34 cellular contexts compared by ENCODE assay signal in genomic region chr4:158859661-158860060, GRCh38.
"Had no signal": no experiment of that assay in that cellular context is flagged by ENCODE, and none has a peak within 500 bp of the region (broad histone marks: within the 10 kb centered on the region; RNA-seq: fewer than 3 reads in every experiment).

No MANE protein-coding gene starts in this region.

- H3K4me1 ChIP-seq: lower lobe of right lung, thyroid gland, vagina had no signal

- H3K9me3 Mint-ChIP-seq: activated naive CD4-positive, alpha-beta T cell treated with anti-CD3 and anti-CD28 coated beads, Interleukin-2, amount 50 U/mL, for 72 hours; activated T-cell treated with anti-CD3 and anti-CD28 coated beads, Interleukin-2, amount 50 U/mL, for 72 hours; brain; immature natural killer cell; natural killer cell; stimulated activated naive B cell treated with anti-CD40 and anti-IgM and Interleukin-4, amounts not matched to agents 10 μg/mL and 1 μg/mL and 100 μg/mL, for 72 hours; T-helper 2 cell treated with Interferon-gamma antibody and Interleukin-4, amounts not matched to agents 5 μg/mL and 100 μg/mL, for 36 hours had no signal

- H3K9me3 ChIP-seq: lower lobe of right lung, sigmoid colon, stomach, thyroid gland, upper lobe of left lung, vagina had no signal

- H3K4me3 Mint-ChIP-seq: activated CD4-positive, alpha-beta T cell treated with anti-CD3 and anti-CD28 coated beads for 36 hours; activated CD8-positive, alpha-beta memory T cell treated with anti-CD3 and anti-CD28 coated beads, Interleukin-2, amount 10 ng/mL, durations not matched to agents 7 days and 5 days; activated CD8-positive, alpha-beta T cell treated with anti-CD3 and anti-CD28 coated beads, Interleukin-2, amount 10 ng/mL, durations not matched to agents 7 days and 5 days; activated T-cell treated with anti-CD3 and anti-CD28 coated beads, Interleukin-2, amount 50 U/mL, for 72 hours; brain; immature natural killer cell; natural killer cell; stimulated activated naive B cell treated with anti-CD40 and anti-IgM and Interleukin-4, amounts not matched to agents 10 μg/mL and 1 μg/mL and 100 μg/mL, for 72 hours; T-helper 2 cell treated with Interferon-gamma antibody and Interleukin-4, amounts not matched to agents 5 μg/mL and 100 μg/mL, for 36 hours had no signal

- DNase-seq: activated CD4-positive, alpha-beta T cell treated with anti-CD3 and anti-CD28 coated beads for 36 hours; activated CD4-positive, CD25-positive, alpha-beta regulatory T cell; activated CD8-positive, alpha-beta memory T cell treated with anti-CD3 and anti-CD28 coated beads, Interleukin-2, amount 10 ng/mL, durations not matched to agents 7 days and 5 days; activated CD8-positive, alpha-beta T cell treated with anti-CD3 and anti-CD28 coated beads, Interleukin-2, amount 10 ng/mL, durations not matched to agents 7 days and 5 days; activated naive CD4-positive, alpha-beta T cell; activated T-cell treated with anti-CD3 and anti-CD28 coated beads, Interleukin-2, amount 50 U/mL, for 72 hours; aorta; cerebellar nuclear complex; dorsolateral prefrontal cortex; effector memory CD4-positive, alpha-beta T cell; head of caudate nucleus; hypothalamus; immature natural killer cell; kidney glomerular epithelial cell; lower lobe of right lung; mesendoderm; natural killer cell; retina; sigmoid colon; small intestine; stimulated activated CD4-positive, alpha-beta T cell treated with anti-CD3 and anti-CD28 coated beads, Interleukin-1b, Interleukin-23, amount 100 ng/mL, for 48 hours; stimulated activated CD4-positive, alpha-beta T cell treated with anti-CD3 and anti-CD28 coated beads, Interleukin-4, amount 100 ng/mL, for 4 hours; stimulated activated naive B cell treated with anti-CD40 and anti-IgM and Interleukin-4, amounts not matched to agents 10 μg/mL and 1 μg/mL and 100 μg/mL, for 72 hours; stomach; T-helper 1 cell; thyroid gland; upper lobe of left lung had no signal

- H3K27ac Mint-ChIP-seq: activated CD4-positive, alpha-beta T cell treated with anti-CD3 and anti-CD28 coated beads for 36 hours; activated CD8-positive, alpha-beta memory T cell treated with anti-CD3 and anti-CD28 coated beads, Interleukin-2, amount 10 ng/mL, durations not matched to agents 7 days and 5 days; activated CD8-positive, alpha-beta T cell treated with anti-CD3 and anti-CD28 coated beads, Interleukin-2, amount 10 ng/mL, durations not matched to agents 7 days and 5 days; activated naive CD4-positive, alpha-beta T cell treated with anti-CD3 and anti-CD28 coated beads, Interleukin-2, amount 50 U/mL, for 72 hours; activated T-cell treated with anti-CD3 and anti-CD28 coated beads, Interleukin-2, amount 50 U/mL, for 72 hours; brain; immature natural killer cell; natural killer cell; progenitor cell of endocrine pancreas; stimulated activated naive B cell treated with anti-CD40 and anti-IgM and Interleukin-4, amounts not matched to agents 10 μg/mL and 1 μg/mL and 100 μg/mL, for 72 hours; T-helper 2 cell treated with Interferon-gamma antibody and Interleukin-4, amounts not matched to agents 5 μg/mL and 100 μg/mL, for 36 hours had no signal

- H3K4me1 Mint-ChIP-seq: natural killer cell; stimulated activated naive B cell treated with anti-CD40 and anti-IgM and Interleukin-4, amounts not matched to agents 10 μg/mL and 1 μg/mL and 100 μg/mL, for 72 hours had no signal

- H3K27ac ChIP-seq: cardiac muscle cell, coronary artery, dorsolateral prefrontal cortex, lower lobe of right lung, stomach, thyroid gland, upper lobe of left lung, vagina had no signal

- H3K27me3 ChIP-seq: cardiac muscle cell, dorsolateral prefrontal cortex, sigmoid colon, stomach, thyroid gland, upper lobe of left lung, vagina had no signal

- H3K27me3 Mint-ChIP-seq: activated CD4-positive, alpha-beta T cell treated with anti-CD3 and anti-CD28 coated beads for 36 hours; activated CD8-positive, alpha-beta memory T cell treated with anti-CD3 and anti-CD28 coated beads, Interleukin-2, amount 10 ng/mL, durations not matched to agents 7 days and 5 days; brain; progenitor cell of endocrine pancreas had no signal

- H3K4me3 ChIP-seq: cardiac muscle cell, coronary artery, dorsolateral prefrontal cortex, lower lobe of right lung, sigmoid colon, stomach, thyroid gland, upper lobe of left lung, vagina had no signal
